1 cellular context compared by ENCODE assay signal in the genomic region with DNA sequence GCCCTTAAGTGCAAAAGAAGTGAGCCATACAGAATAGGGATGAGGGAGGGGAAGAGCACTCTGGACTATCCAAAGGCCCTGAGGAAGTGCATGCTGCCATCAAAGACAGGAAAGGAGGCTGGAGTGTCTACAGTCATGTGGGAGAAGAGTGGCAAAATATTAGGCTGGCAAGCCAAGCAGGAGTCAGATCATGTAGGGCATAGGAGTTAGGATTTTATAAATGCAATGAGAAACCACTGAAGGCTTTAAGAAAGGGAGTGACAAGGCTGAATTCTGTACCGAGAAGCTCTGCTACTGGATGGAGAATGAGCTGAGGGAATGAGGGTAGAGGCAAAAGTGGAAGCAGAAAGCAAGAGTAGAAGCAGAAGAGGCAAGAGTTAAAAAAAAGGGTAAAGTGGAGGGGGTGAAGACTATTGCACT.
TF ChIP-seq lines count a peak whose summit lies in the region.

No MANE protein-coding gene starts in this region.

TF ChIP-seq in K562, 482 proteins besides CTCF, POLR2A, EP300 and RAD21 (continued from another document and continues in another):
- TF ChIP-seq HMGXB4 (CRISPR knock-in tag; IDR thresholded peaks at IDR 0.05) (peak; percentile 43; the same call in 1 of the 2 replicates), TAF7 (tag; IDR thresholded peaks at IDR 0.05) (no peak), MYBL2 (IDR thresholded peaks at IDR 0.05; ENCODE audit: low read depth) (no peak), MYBL2 (CRISPR knock-in tag; IDR thresholded peaks at IDR 0.05; ENCODE audit: borderline replicate concordance) (no peak), ARNT (IDR thresholded peaks at IDR 0.05) (0 out of 4 replicates have a peak, but pooled peaks of 1 of the 2 experiments have one; percentile 29), HDAC1 (IDR thresholded peaks at IDR 0.05) (peak in 1 of 2 experiments; percentile 71; a peak in 1 of 4 replicates), NKRF (IDR thresholded peaks at IDR 0.05; ENCODE audit: borderline replicate concordance) (peak; percentile 54; the same call in 1 of the 2 replicates), DEAF1 (CRISPR knock-in tag; IDR thresholded peaks at IDR 0.05) (no peak), DNMT1 (IDR thresholded peaks at IDR 0.05) (no peak), GTF2F1 (IDR thresholded peaks at IDR 0.05; ENCODE audit: low read depth, low read length) (no peak), TOE1 (IDR thresholded peaks at IDR 0.05; ENCODE audit: borderline replicate concordance) (no peak; the same call in 1 of the 2 replicates), TOE1 (CRISPR knock-in tag; IDR thresholded peaks at IDR 0.05; ENCODE audit: borderline replicate concordance, low read depth) (no peak), ZNF23 (CRISPR knock-in tag; IDR thresholded peaks at IDR 0.05) (no peak), CSDE1 (IDR thresholded peaks at IDR 0.05) (no peak), DACH1 (IDR thresholded peaks at IDR 0.05; ENCODE audit: partially characterized antibody) (no peak), SPI1 (IDR thresholded peaks at IDR 0.05; ENCODE audit: borderline replicate concordance, low read depth, low read length) (peak; percentile 74), AFF1 (IDR thresholded peaks at IDR 0.05; ENCODE audit: low read depth in 1 of 2, partially characterized antibody in 2 of 2) (peak in 1 of 2 experiments; percentile 42), EGR1 (conservative IDR thresholded peaks at IDR 0.05) (no peak), POLR2B (IDR thresholded peaks at IDR 0.05; ENCODE audit: low read depth, partially characterized antibody) (peak; percentile 22), ZBTB17 (CRISPR knock-in tag; IDR thresholded peaks at IDR 0.05) (no peak), MIER1 (IDR thresholded peaks at IDR 0.05; ENCODE audit: low read depth) (0 out of 2 replicates have a peak, but pooled peaks have one; percentile 33), POLR2AphosphoS2 (IDR thresholded peaks at IDR 0.05; ENCODE audit: low read length) (no peak), CTBP1 (IDR thresholded peaks at IDR 0.05; ENCODE audit: borderline replicate concordance) (peak; percentile 15; the same call in 1 of the 2 replicates), CXXC5 (CRISPR knock-in tag; IDR thresholded peaks at IDR 0.05) (no peak), KAT2B (IDR thresholded peaks at IDR 0.05; ENCODE audit: low read depth, low read length) (no peak), ZNF384 (IDR thresholded peaks at IDR 0.05; ENCODE audit: low read depth, low read length) (no peak), ZNF740 (CRISPR knock-in tag; IDR thresholded peaks at IDR 0.05) (0 out of 2 replicates have a peak, but pooled peaks have one; percentile 25), ZNF740 (tag; IDR thresholded peaks at IDR 0.05) (no peak), ETV6 (IDR thresholded peaks at IDR 0.05; ENCODE audit: borderline replicate concordance in 1 of 2, low read depth in 2 of 2, low read length in 1 of 2) (no peak), ETV6 (CRISPR knock-in tag; IDR thresholded peaks at IDR 0.05; ENCODE audit: borderline replicate concordance) (no peak), ARHGAP35 (IDR thresholded peaks at IDR 0.05; ENCODE audit: partially characterized antibody) (peak; percentile 66), KDM5B (IDR thresholded peaks at IDR 0.05; ENCODE audit: insufficient replicate concordance, low read depth, low read length) (no peak), MCM2 (IDR thresholded peaks at IDR 0.05; ENCODE audit: low read depth) (0 out of 2 replicates have a peak, but pooled peaks have one; percentile 58), MECOM (CRISPR knock-in tag; IDR thresholded peaks at IDR 0.05) (no peak), PCBP2 (IDR thresholded peaks at IDR 0.05; ENCODE audit: low read depth, low read length, poor library complexity, severe bottlenecking) (no peak), E2F4 (CRISPR knock-in tag; IDR thresholded peaks at IDR 0.05; ENCODE audit: low read depth) (no peak), CBX3 (IDR thresholded peaks at IDR 0.05; ENCODE audit: borderline replicate concordance in 1 of 2, low read length in 2 of 2) (0 out of 3 replicates have a peak, but pooled peaks of 1 of the 2 experiments have one; percentile 11), SUPT5H (IDR thresholded peaks at IDR 0.05) (no peak), CEBPG (CRISPR knock-in tag; IDR thresholded peaks at IDR 0.05) (no peak), CEBPG (tag; conservative IDR thresholded peaks at IDR 0.05 in 1 of 2, IDR thresholded peaks at IDR 0.05 in 1 of 2) (no peak)
- TF ChIP-seq, protein P1, sequence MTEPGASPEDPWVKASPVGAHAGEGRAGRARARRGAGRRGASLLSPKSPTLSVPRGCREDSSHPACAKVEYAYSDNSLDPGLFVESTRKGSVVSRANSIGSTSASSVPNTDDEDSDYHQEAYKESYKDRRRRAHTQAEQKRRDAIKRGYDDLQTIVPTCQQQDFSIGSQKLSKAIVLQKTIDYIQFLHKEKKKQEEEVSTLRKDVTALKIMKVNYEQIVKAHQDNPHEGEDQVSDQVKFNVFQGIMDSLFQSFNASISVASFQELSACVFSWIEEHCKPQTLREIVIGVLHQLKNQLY (CRISPR knock-in tag; conservative IDR thresholded peaks at IDR 0.05): no peak
- TF ChIP-seq, protein P2, sequence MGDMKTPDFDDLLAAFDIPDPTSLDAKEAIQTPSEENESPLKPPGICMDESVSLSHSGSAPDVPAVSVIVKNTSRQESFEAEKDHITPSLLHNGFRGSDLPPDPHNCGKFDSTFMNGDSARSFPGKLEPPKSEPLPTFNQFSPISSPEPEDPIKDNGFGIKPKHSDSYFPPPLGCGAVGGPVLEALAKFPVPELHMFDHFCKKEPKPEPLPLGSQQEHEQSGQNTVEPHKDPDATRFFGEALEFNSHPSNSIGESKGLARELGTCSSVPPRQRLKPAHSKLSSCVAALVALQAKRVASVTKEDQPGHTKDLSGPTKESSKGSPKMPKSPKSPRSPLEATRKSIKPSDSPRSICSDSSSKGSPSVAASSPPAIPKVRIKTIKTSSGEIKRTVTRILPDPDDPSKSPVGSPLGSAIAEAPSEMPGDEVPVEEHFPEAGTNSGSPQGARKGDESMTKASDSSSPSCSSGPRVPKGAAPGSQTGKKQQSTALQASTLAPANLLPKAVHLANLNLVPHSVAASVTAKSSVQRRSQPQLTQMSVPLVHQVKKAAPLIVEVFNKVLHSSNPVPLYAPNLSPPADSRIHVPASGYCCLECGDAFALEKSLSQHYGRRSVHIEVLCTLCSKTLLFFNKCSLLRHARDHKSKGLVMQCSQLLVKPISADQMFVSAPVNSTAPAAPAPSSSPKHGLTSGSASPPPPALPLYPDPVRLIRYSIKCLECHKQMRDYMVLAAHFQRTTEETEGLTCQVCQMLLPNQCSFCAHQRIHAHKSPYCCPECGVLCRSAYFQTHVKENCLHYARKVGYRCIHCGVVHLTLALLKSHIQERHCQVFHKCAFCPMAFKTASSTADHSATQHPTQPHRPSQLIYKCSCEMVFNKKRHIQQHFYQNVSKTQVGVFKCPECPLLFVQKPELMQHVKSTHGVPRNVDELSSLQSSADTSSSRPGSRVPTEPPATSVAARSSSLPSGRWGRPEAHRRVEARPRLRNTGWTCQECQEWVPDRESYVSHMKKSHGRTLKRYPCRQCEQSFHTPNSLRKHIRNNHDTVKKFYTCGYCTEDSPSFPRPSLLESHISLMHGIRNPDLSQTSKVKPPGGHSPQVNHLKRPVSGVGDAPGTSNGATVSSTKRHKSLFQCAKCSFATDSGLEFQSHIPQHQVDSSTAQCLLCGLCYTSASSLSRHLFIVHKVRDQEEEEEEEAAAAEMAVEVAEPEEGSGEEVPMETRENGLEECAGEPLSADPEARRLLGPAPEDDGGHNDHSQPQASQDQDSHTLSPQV (IDR thresholded peaks at IDR 0.05): no peak
- TF ChIP-seq, protein P3, sequence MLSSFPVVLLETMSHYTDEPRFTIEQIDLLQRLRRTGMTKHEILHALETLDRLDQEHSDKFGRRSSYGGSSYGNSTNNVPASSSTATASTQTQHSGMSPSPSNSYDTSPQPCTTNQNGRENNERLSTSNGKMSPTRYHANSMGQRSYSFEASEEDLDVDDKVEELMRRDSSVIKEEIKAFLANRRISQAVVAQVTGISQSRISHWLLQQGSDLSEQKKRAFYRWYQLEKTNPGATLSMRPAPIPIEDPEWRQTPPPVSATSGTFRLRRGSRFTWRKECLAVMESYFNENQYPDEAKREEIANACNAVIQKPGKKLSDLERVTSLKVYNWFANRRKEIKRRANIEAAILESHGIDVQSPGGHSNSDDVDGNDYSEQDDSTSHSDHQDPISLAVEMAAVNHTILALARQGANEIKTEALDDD (IDR thresholded peaks at IDR 0.05): no peak
